Comparison of ENCODE assay signal across 9 cellular contexts in genomic region chr5:76952795-76953536, GRCh38. TPM values are rescaled to one million over a fixed set of nuclear protein-coding genes. Genes with fewer than 3 reads are reported as not detected.
DNase-seq lines count a peak whose midpoint lies in the region; ATAC-seq and TF ChIP-seq lines count a peak whose summit lies in the region.
"Had no signal": no experiment of that assay in that cellular context is flagged by ENCODE, and none has a peak within 500 bp of the region (broad histone marks: within the 10 kb centered on the region; RNA-seq: fewer than 3 reads in every experiment).

Gene CRHBP, plus strand, starts transcription at chr5:76953045. Its CDS starts 90 bp downstream, at chr5:76953135.

- no peaks in the 10 kb centered on the region for H3K4me1 ChIP-seq in GM23338 (ENCODE audit: insufficient read depth)
- peaks cover 0 to 4% (median 2%) of the 10 kb centered on the region in 3 donors for H3K4me1 ChIP-seq in skeletal muscle tissue (ENCODE audit: control insufficient read depth in 3 of 3, insufficient read depth in 3 of 3, low read length in 3 of 3)

- peak within 1 kb of the TSS; percentile 73 for H3K4me3 Mint-ChIP-seq in GM23338
- H3K4me3 Mint-ChIP-seq in activated naive CD8-positive, alpha-beta T cell treated with anti-CD3 and anti-CD28 coated beads, Interleukin-2, amount 50 U/mL, for 24 hours = peak within 1 kb of the TSS; percentile 24

- peak; percentile 80 for ATAC-seq in GM23338
- no peak for ATAC-seq in activated naive CD8-positive, alpha-beta T cell treated with anti-CD3 and anti-CD28 coated beads, Interleukin-2, amount 50 U/mL, for 24 hours
- no peak for ATAC-seq in GM19452 (IDR thresholded peaks at IDR 0.05; ENCODE audit: unreplicated experiment)
- ATAC-seq: body of pancreas had no signal

- H3K4me2 ChIP-seq in GM23338 = peak within 1 kb of the TSS; percentile 97

- no peaks in the 10 kb centered on the region for H3F3A ChIP-seq in GM23338 (replicated peaks; ENCODE audit: low read depth)

- no peak within 1 kb of the TSS for H3K9ac ChIP-seq in skeletal muscle tissue (ENCODE audit: low read depth in 1 of 3, low read length in 3 of 3)

- H3K36me3 Mint-ChIP-seq in GM23338 (ENCODE audit: low read depth) = no peaks in the 10 kb centered on the region
- no peaks in the 10 kb centered on the region for H3K36me3 Mint-ChIP-seq in activated naive CD8-positive, alpha-beta T cell treated with anti-CD3 and anti-CD28 coated beads, Interleukin-2, amount 50 U/mL, for 24 hours (ENCODE audit: low read depth)

- H4K20me1 ChIP-seq in GM23338 (replicated peaks; ENCODE audit: insufficient read depth) = no peaks in the 10 kb centered on the region

- TF ChIP-seq CTCF in GM23338 (conservative IDR thresholded peaks at IDR 0.05; ENCODE audit: low read depth in 2 of 2) = no peak

- H3K27me3 Mint-ChIP-seq in GM23338 (ENCODE audit: insufficient read depth, low read depth, poor library complexity) = peaks cover 44% of the 10 kb centered on the region
- H3K27me3 Mint-ChIP-seq in activated naive CD8-positive, alpha-beta T cell treated with anti-CD3 and anti-CD28 coated beads, Interleukin-2, amount 50 U/mL, for 24 hours = peaks cover 37% of the 10 kb centered on the region

- no peaks in the 10 kb centered on the region for H3K9me3 Mint-ChIP-seq in GM23338
- H3K9me3 Mint-ChIP-seq in activated naive CD8-positive, alpha-beta T cell treated with anti-CD3 and anti-CD28 coated beads, Interleukin-2, amount 50 U/mL, for 24 hours = no peaks in the 10 kb centered on the region

- no peaks in the 10 kb centered on the region for H3K79me2 ChIP-seq in GM23338 (replicated peaks; ENCODE audit: insufficient read depth)

- peak; percentile 59 for DNase-seq in GM23338 (ENCODE audit: low spot score)
- no peak for DNase-seq in activated naive CD8-positive, alpha-beta T cell treated with anti-CD3 and anti-CD28 coated beads, Interleukin-2, amount 50 U/mL, for 24 hours
- DNase-seq in iPS-NIHi11 (ENCODE audit: low spot score) = peak; percentile 48
- DNase-seq in activated gamma-delta T cell treated with Interleukin-2 at 50 U/mL for 16 hours = no peak
- no peak for DNase-seq in NCI-H345 treated with DMSO at 0.1 percent for 48 hours (lab: John Stamatoyannopoulos, UW; ENCODE audit: unreplicated experiment)
- no peak for DNase-seq in RPMI8226
- DNase-seq: body of pancreas had no signal

- H3K27ac ChIP-seq in GM23338 (ENCODE audit: low read depth) = no peak within 1 kb of the TSS
- no peak within 1 kb of the TSS for H3K27ac ChIP-seq in skeletal muscle tissue (ENCODE audit: low read depth, low read length)
- H3K27ac ChIP-seq: body of pancreas had no signal

- no peaks in the 10 kb centered on the region for H3K9me2 ChIP-seq in GM23338 (ENCODE audit: insufficient read depth)

- H3K36me3 ChIP-seq in GM23338 (ENCODE audit: insufficient read depth) = no peaks in the 10 kb centered on the region
- no peaks in the 10 kb centered on the region for H3K36me3 ChIP-seq in skeletal muscle tissue (ENCODE audit: control insufficient read depth in 3 of 3, insufficient read depth in 3 of 3, low read length in 3 of 3)

- peaks cover 5% of the 10 kb centered on the region; the same call in 1 of the 3 replicates for H3K4me1 Mint-ChIP-seq in GM23338
- peaks cover 5% of the 10 kb centered on the region for H3K4me1 Mint-ChIP-seq in activated naive CD8-positive, alpha-beta T cell treated with anti-CD3 and anti-CD28 coated beads, Interleukin-2, amount 50 U/mL, for 24 hours

- peak within 1 kb of the TSS; percentile 77 for H3K4me3 ChIP-seq in GM23338
- H3K4me3 ChIP-seq in skeletal muscle tissue (ENCODE audit: low read length in 3 of 3) = peak within 1 kb of the TSS; percentile 35 to 52 (median 43)
- H3K4me3 ChIP-seq: body of pancreas had no signal

- H3K9me3 ChIP-seq in skeletal muscle tissue (ENCODE audit: control insufficient read depth in 3 of 3, low read length in 3 of 3) = no peaks in the 10 kb centered on the region
- H3K9me3 ChIP-seq: body of pancreas had no signal

- peak within 1 kb of the TSS; percentile 99 for H2AFZ ChIP-seq in GM23338

- H3K27me3 ChIP-seq in GM23338 (ENCODE audit: insufficient read depth) (peaks cover 59% of the 10 kb centered on the region), skeletal muscle tissue (ENCODE audit: control insufficient read depth in 3 of 3, insufficient read depth in 3 of 3, low read length in 3 of 3) (peaks cover 17 to 26% (median 19%) of the 10 kb centered on the region in 3 donors)
- H3K27me3 ChIP-seq: body of pancreas had no signal

- H3K27ac Mint-ChIP-seq in GM23338 = no peak within 1 kb of the TSS
- H3K27ac Mint-ChIP-seq in activated naive CD8-positive, alpha-beta T cell treated with anti-CD3 and anti-CD28 coated beads, Interleukin-2, amount 50 U/mL, for 24 hours = no peak within 1 kb of the TSS

TF ChIP-seq in GM23338, 12 proteins besides CTCF, POLR2A, EP300 and RAD21:
- TF ChIP-seq EZH2 (IDR thresholded peaks at IDR 0.05; ENCODE audit: low read depth, unreplicated experiment) = peak; percentile 21
- no peak for TF ChIP-seq REST (IDR thresholded peaks at IDR 0.05; ENCODE audit: unreplicated experiment)

RNA-seq across cellular contexts. Expression of gene CRHBP, which starts in this region (rescaled TPM):
- not detected in 2 replicates for total RNA-seq in GM23338 (2014; rRNA removed; shearing (Covaris generic))
- polyA plus RNA-seq in GM23338 (2016; fragmentation: Nextera tagmentation; extraction: Ambion mirVana) = not detected in 2 replicates
- not detected for total RNA-seq in skeletal muscle tissue

Comparison
In these comparisons a context has a peak if more than half of its experiments do, and no peak if none do; other contexts are left out.
1. Peak in DNase-seq, ATAC-seq, H3K4me3 ChIP-seq and H3K4me2 ChIP-seq in GM23338; RNA of the gene not detected or under 1 TPM.